Comparison of ENCODE assay signal across 9 cellular contexts in genomic region chr9:121736147-121736721, GRCh38.
DNase-seq lines count a peak whose midpoint lies in the region; ATAC-seq and TF ChIP-seq lines count a peak whose summit lies in the region.
"Had no signal": no experiment of that assay in that cellular context is flagged by ENCODE, and none has a peak within 500 bp of the region (broad histone marks: within the 10 kb centered on the region; RNA-seq: fewer than 3 reads in every experiment).

No MANE protein-coding gene starts in this region.

- H3K4me1 ChIP-seq in BLaER1 treated with 17β-estradiol and CSF1 and Interleukin-3, amounts not matched to agents 10 nM and 100 nM, result peaks cover 12 to 87% (median 77%) of the 10 kb centered on the region in 10 experiments; a peak in 19 of 20 replicates
- peaks cover 21 to 95% (median 87%) of the 10 kb centered on the region in 12 donors for H3K4me1 ChIP-seq in heart left ventricle
- peaks cover 13 to 29% of the 10 kb centered on the region in 2 donors for H3K4me1 ChIP-seq in neuronal stem cell (ENCODE audit: control insufficient read depth in 2 of 2, insufficient read depth in 1 of 2, low read depth in 1 of 2, low read length in 2 of 2)

- no peak overlapping the region for H3K27ac Mint-ChIP-seq in activated naive CD8-positive, alpha-beta T cell treated with anti-CD3 and anti-CD28 coated beads, Interleukin-2, amount 10 ng/mL, durations not matched to agents 7 days and 5 days

- TF ChIP-seq POLR2A in heart left ventricle (IDR thresholded peaks at IDR 0.05), result peak in 1 of 2 donors; percentile 56

- H3K27ac ChIP-seq in BLaER1 treated with 17β-estradiol and CSF1 and Interleukin-3, amounts not matched to agents 10 nM and 100 nM, result peak overlapping the region in 8 of 11 experiments; percentile 34 to 61 (median 53); a peak in 10 of 22 replicates
- H3K27ac ChIP-seq in heart left ventricle, result peak overlapping the region; percentile 66 to 99 (median 90)
- no peak overlapping the region for H3K27ac ChIP-seq in neuronal stem cell (replicated peaks; ENCODE audit: low read length)

- H2AK5ac ChIP-seq in neuronal stem cell (ENCODE audit: low read depth, low read length), result no peak overlapping the region

- H2BK5ac ChIP-seq in neuronal stem cell (ENCODE audit: low read length), result no peak overlapping the region

- intact Hi-C loops in heart left ventricle (cut with DNase I), result loop anchor here in 3 of 10 donors (5.0 to 10.0 kb wide), 3 partner anchors 39 to 191 kb away; no protein-coding TSS in a partner anchor

- H3K4me2 ChIP-seq in BLaER1 treated with 17β-estradiol and CSF1 and Interleukin-3, amounts not matched to agents 10 nM and 100 nM, result peak overlapping the region; percentile 86 to 96 (median 94)
- H3K4me2 ChIP-seq in neuronal stem cell (ENCODE audit: insufficient read depth, low read length, poor library complexity, severe bottlenecking), result peak overlapping the region; percentile 96

- peak overlapping the region; percentile 44 for H2BK120ac ChIP-seq in neuronal stem cell (ENCODE audit: low read depth, low read length)

- H3K9me3 Mint-ChIP-seq in activated naive CD8-positive, alpha-beta T cell treated with anti-CD3 and anti-CD28 coated beads, Interleukin-2, amount 10 ng/mL, durations not matched to agents 7 days and 5 days, result no peaks in the 10 kb centered on the region

- H2BK12ac ChIP-seq in neuronal stem cell (ENCODE audit: low read length), result no peak overlapping the region

- peaks cover 8 to 95% (median 60%) of the 10 kb centered on the region in 11 experiments; a peak in 19 of 22 replicates for H4K20me1 ChIP-seq in BLaER1 treated with 17β-estradiol and CSF1 and Interleukin-3, amounts not matched to agents 10 nM and 100 nM

- no peak overlapping the region for H3K23ac ChIP-seq in neuronal stem cell (ENCODE audit: low read depth, low read length, poor library complexity)

- no peak overlapping the region for H4K91ac ChIP-seq in neuronal stem cell (ENCODE audit: low read depth, low read length, poor library complexity)

- H3K4me3 Mint-ChIP-seq in activated naive CD8-positive, alpha-beta T cell treated with anti-CD3 and anti-CD28 coated beads, Interleukin-2, amount 10 ng/mL, durations not matched to agents 7 days and 5 days, result peak overlapping the region; percentile 47

- H2BK15ac ChIP-seq in neuronal stem cell (ENCODE audit: low read length), result peak overlapping the region; percentile 49

- ATAC-seq in activated naive CD8-positive, alpha-beta T cell treated with anti-CD3 and anti-CD28 coated beads, Interleukin-2, amount 10 ng/mL, durations not matched to agents 7 days and 5 days (ENCODE audit: low read depth), result no peak
- ATAC-seq in heart left ventricle, result peak; percentile 60 to 88 (median 77)
- ATAC-seq in GM21367 (IDR thresholded peaks at IDR 0.05; ENCODE audit: unreplicated experiment), result no peak

- H3K4ac ChIP-seq in neuronal stem cell (ENCODE audit: low read length), result no peak overlapping the region

- POLR2A ChIA-PET in activated naive CD8-positive, alpha-beta T cell treated with anti-CD3 and anti-CD28 coated beads, Interleukin-2, amount 10 ng/mL, durations not matched to agents 7 days and 5 days (lab: Charles Lee), result interaction anchor here (1.1 kb wide), 1 partner anchor 12 kb away, joined by 4 read pairs; no protein-coding TSS in a partner anchor

- H3K27me3 Mint-ChIP-seq in activated naive CD8-positive, alpha-beta T cell treated with anti-CD3 and anti-CD28 coated beads, Interleukin-2, amount 10 ng/mL, durations not matched to agents 7 days and 5 days, result peaks cover 29% of the 10 kb centered on the region

- WGBS in heart left ventricle, 4 donors, result 0 to 2% (median 1%) methylated on average over 33 to 48 of the region's 48 CpGs
- WGBS in neuronal stem cell (ENCODE audit: extremely low coverage in 2 of 2, insufficient read length in 2 of 2, insufficient replicate concordance in 1 of 2), 2 donors, result no CpG with 5 or more reads among the region's 48 CpGs

- no peak for TF ChIP-seq CTCF in heart left ventricle (IDR thresholded peaks at IDR 0.05)

- peaks cover 22% of the 10 kb centered on the region for H3K4me1 Mint-ChIP-seq in activated naive CD8-positive, alpha-beta T cell treated with anti-CD3 and anti-CD28 coated beads, Interleukin-2, amount 10 ng/mL, durations not matched to agents 7 days and 5 days

- no peaks in the 10 kb centered on the region for H3K36me3 Mint-ChIP-seq in activated naive CD8-positive, alpha-beta T cell treated with anti-CD3 and anti-CD28 coated beads, Interleukin-2, amount 10 ng/mL, durations not matched to agents 7 days and 5 days

- H3K4me3 ChIP-seq in BLaER1 treated with 17β-estradiol and CSF1 and Interleukin-3, amounts not matched to agents 10 nM and 100 nM, result peak overlapping the region; percentile 28 to 65 (median 48); a peak in 17 of 20 replicates
- peak overlapping the region; percentile 14 to 70 (median 56) for H3K4me3 ChIP-seq in heart left ventricle
- H3K4me3 ChIP-seq in neuronal stem cell (ENCODE audit: low read length in 2 of 2), result peak overlapping the region; percentile 40 to 72

- peaks cover 0 to 11% (median 0%) of the 10 kb centered on the region in 11 experiments; a peak in 4 of 22 replicates for H3K27me3 ChIP-seq in BLaER1 treated with 17β-estradiol and CSF1 and Interleukin-3, amounts not matched to agents 10 nM and 100 nM
- peaks cover 0 to 10% (median 0%) of the 10 kb centered on the region in 9 donors for H3K27me3 ChIP-seq in heart left ventricle
- H3K27me3 ChIP-seq in neuronal stem cell (ENCODE audit: control insufficient read depth in 3 of 3, insufficient read depth in 3 of 3, low read depth in 1 of 3, low read length in 3 of 3), result peaks cover 0 to 6% (median 2%) of the 10 kb centered on the region in 3 experiments

- H3K9ac ChIP-seq in BLaER1 treated with 17β-estradiol and CSF1 and Interleukin-3, amounts not matched to agents 10 nM and 100 nM, result peak overlapping the region in 8 of 11 experiments; percentile 34 to 64 (median 53); a peak in 13 of 22 replicates
- H3K9ac ChIP-seq in neuronal stem cell (ENCODE audit: low read depth, low read length, poor library complexity), result peak overlapping the region; percentile 70

- H3K14ac ChIP-seq in neuronal stem cell (ENCODE audit: low read length), result no peak overlapping the region

- H3K9me3 ChIP-seq in BLaER1 treated with 17β-estradiol and CSF1 and Interleukin-3, amounts not matched to agents 10 nM and 100 nM (replicated peaks in 1 of 11), result no peaks in the 10 kb centered on the region
- H3K9me3 ChIP-seq in heart left ventricle, result no peaks in the 10 kb centered on the region
- H3K9me3 ChIP-seq in neuronal stem cell (replicated peaks in 1 of 2; ENCODE audit: control insufficient read depth in 2 of 2, insufficient read depth in 1 of 2, low read depth in 1 of 2, low read length in 2 of 2), result no peaks in the 10 kb centered on the region

- no peak overlapping the region for H4K8ac ChIP-seq in neuronal stem cell (ENCODE audit: low read depth, low read length)

- H2AFZ ChIP-seq in neuronal stem cell (ENCODE audit: low read length), result peak overlapping the region; percentile 81

- peaks cover 26% of the 10 kb centered on the region for H3K79me1 ChIP-seq in neuronal stem cell (ENCODE audit: low read depth, low read length)

- no peak for DNase-seq in activated naive CD8-positive, alpha-beta T cell treated with anti-CD3 and anti-CD28 coated beads, Interleukin-2, amount 10 ng/mL, durations not matched to agents 7 days and 5 days
- DNase-seq in heart left ventricle (peak; percentile 85 to 90 (median 89)), neuronal stem cell (ENCODE audit: low spot score) (peak; percentile 54), activated gamma-delta T cell treated with Interleukin-2 at 50 U/mL for 16 hours (no peak), pons (ENCODE audit: low spot score) (no peak)
- DNase-seq in stimulated activated CD4-positive, alpha-beta T cell treated with anti-CD3 and anti-CD28 coated beads, Interleukin-2, amount 100 ng/mL, for 48 hours, result no peak
- DNase-seq: NCI-H187 had no signal

- H3K36me3 ChIP-seq in BLaER1 treated with 17β-estradiol and CSF1 and Interleukin-3, amounts not matched to agents 10 nM and 100 nM, result no peaks in the 10 kb centered on the region
- H3K36me3 ChIP-seq in heart left ventricle, result no peaks in the 10 kb centered on the region
- peaks cover 0 to 2% of the 10 kb centered on the region in 2 donors for H3K36me3 ChIP-seq in neuronal stem cell (replicated peaks in 1 of 2; ENCODE audit: control insufficient read depth in 2 of 2, insufficient read depth in 2 of 2, low read length in 2 of 2)

- H3K18ac ChIP-seq in neuronal stem cell (ENCODE audit: low read length), result peak overlapping the region; percentile 69

Comparison
In these comparisons a context has a peak if more than half of its experiments do, and no peak if none do; other contexts are left out.
1. ATAC-seq: peak in heart left ventricle (4 of 4); none in activated naive CD8-positive, alpha-beta T cell treated with anti-CD3 and anti-CD28 coated beads, Interleukin-2, amount 10 ng/mL, durations not matched to agents 7 days and 5 days (single experiment) and GM21367 (single experiment).
2. DNase-seq: peak in heart left ventricle (5 of 5) and neuronal stem cell (single experiment); none in activated naive CD8-positive, alpha-beta T cell treated with anti-CD3 and anti-CD28 coated beads, Interleukin-2, amount 10 ng/mL, durations not matched to agents 7 days and 5 days (single experiment), activated gamma-delta T cell treated with Interleukin-2 at 50 U/mL for 16 hours (single experiment), stimulated activated CD4-positive, alpha-beta T cell treated with anti-CD3 and anti-CD28 coated beads, Interleukin-2, amount 100 ng/mL, for 48 hours (0 of 2) and pons (single experiment).
3. Peak in every context shown above with its lines, with median percentiles within 50 percentile points of each other: H3K4me3 ChIP-seq.